ENCODE assay signal across 8 cellular contexts in genomic region chr1:154191990-154192450, GRCh38. TPM values are rescaled to one million over a fixed set of nuclear protein-coding genes. Genes with fewer than 3 reads are reported as not detected.
DNase-seq lines count a peak whose midpoint lies in the region; ATAC-seq and FAIRE-seq lines count a peak whose summit lies in the region.

TPM3 (minus strand) TSS chr1:154192100; CDS start chr1:154192018, 82 bp downstream.

- POLR2A ChIA-PET in activated CD4-positive, alpha-beta memory T cell treated with anti-CD3 and anti-CD28 coated beads for 36 hours (lab: Charles Lee) = no interaction called here

- no peak within 1 kb of the TSS for H2AFZ ChIP-seq in Karpas-422 (ENCODE audit: low read length)

- no peaks in the 10 kb centered on the region for H4K20me1 ChIP-seq in Karpas-422 (ENCODE audit: insufficient read depth, low read depth, low read length)

- H3K9me3 ChIP-seq in Karpas-422 (ENCODE audit: low read length) = no peaks in the 10 kb centered on the region
- H3K9me3 ChIP-seq in right cardiac atrium (ENCODE audit: control insufficient read depth, low read length) = no peaks in the 10 kb centered on the region
- no peaks in the 10 kb centered on the region for H3K9me3 ChIP-seq in small intestine (ENCODE audit: control insufficient read depth, low read depth)

- no peaks in the 10 kb centered on the region for H3K36me3 ChIP-seq in Karpas-422 (ENCODE audit: insufficient read depth, low read length)
- H3K36me3 ChIP-seq in small intestine (ENCODE audit: control insufficient read depth in 2 of 2, insufficient read depth in 2 of 2, low read length in 2 of 2) = no peaks in the 10 kb centered on the region

- H3K4me2 ChIP-seq in Karpas-422 (ENCODE audit: low read depth, low read length, poor library complexity, severe bottlenecking) = no peak within 1 kb of the TSS

- no peak for FAIRE-seq in small intestine (lab: Jason Lieb, UNC)

- intact Hi-C loops in activated CD4-positive, alpha-beta memory T cell treated with anti-CD3 and anti-CD28 coated beads for 36 hours (cut with micrococcal nuclease) = no loop called here
- intact Hi-C loops in right cardiac atrium (cut with DNase I) = loop anchor here in 1 of 4 donors (10.0 kb wide), 1 partner anchor 73 kb away; no protein-coding TSS in a partner anchor

- H3K4me3 ChIP-seq in Karpas-422 (ENCODE audit: low read length) (no peak within 1 kb of the TSS), right cardiac atrium (ENCODE audit: low read length) (peak within 1 kb of the TSS; percentile 12), small intestine (ENCODE audit: low read depth in 1 of 2, low read length in 2 of 2) (no peak within 1 kb of the TSS)

- no peak within 1 kb of the TSS for H3K4me3 Mint-ChIP-seq in activated CD4-positive, alpha-beta memory T cell treated with anti-CD3 and anti-CD28 coated beads for 36 hours

- ATAC-seq in right cardiac atrium (peak; percentile 55 to 83), HG03432 (IDR thresholded peaks at IDR 0.05; ENCODE audit: unreplicated experiment) (no peak), HG03045 (IDR thresholded peaks at IDR 0.05; ENCODE audit: unreplicated experiment) (no peak), HG03196 (IDR thresholded peaks at IDR 0.05; ENCODE audit: unreplicated experiment) (no peak)

- H3K79me2 ChIP-seq in Karpas-422 (ENCODE audit: low read length) = no peaks in the 10 kb centered on the region

- WGBS in right cardiac atrium = 8% methylated on average over 1 of the region's 1 CpG
- 15 to 27% (median 27%) methylated on average over 1 of the region's 1 CpG for WGBS in small intestine, 3 donors

- H3K4me1 ChIP-seq in Karpas-422 (ENCODE audit: low read length) (peaks cover 26% of the 10 kb centered on the region), right cardiac atrium (ENCODE audit: control insufficient read depth, insufficient read depth, low read length) (peaks cover 6% of the 10 kb centered on the region), small intestine (ENCODE audit: control insufficient read depth in 2 of 2, insufficient read depth in 1 of 2, low read depth in 1 of 2, low read length in 1 of 2) (no peaks in the 10 kb centered on the region)

- no peaks in the 10 kb centered on the region for H3K36me3 Mint-ChIP-seq in activated CD4-positive, alpha-beta memory T cell treated with anti-CD3 and anti-CD28 coated beads for 36 hours

- no peak for DNase-seq in Karpas-422
- no peak for DNase-seq in activated CD4-positive, alpha-beta memory T cell treated with anti-CD3 and anti-CD28 coated beads for 36 hours
- no peak for DNase-seq in right cardiac atrium
- DNase-seq in small intestine = no peak
- no peak for DNase-seq in HCEC 1CT

- H3K9ac ChIP-seq in Karpas-422 (ENCODE audit: low read length) = no peak within 1 kb of the TSS

- H3K27me3 ChIP-seq in Karpas-422 (ENCODE audit: low read length) (no peaks in the 10 kb centered on the region), right cardiac atrium (ENCODE audit: control insufficient read depth, insufficient read depth) (no peaks in the 10 kb centered on the region), small intestine (ENCODE audit: control insufficient read depth in 2 of 2, insufficient read depth in 2 of 2, low read length in 2 of 2) (peaks cover 0 to 2% of the 10 kb centered on the region in 2 donors)

- H3K4me1 Mint-ChIP-seq in activated CD4-positive, alpha-beta memory T cell treated with anti-CD3 and anti-CD28 coated beads for 36 hours (ENCODE audit: low read depth) = no peaks in the 10 kb centered on the region

- H3K9me3 Mint-ChIP-seq in activated CD4-positive, alpha-beta memory T cell treated with anti-CD3 and anti-CD28 coated beads for 36 hours = no peaks in the 10 kb centered on the region

- H3K27ac ChIP-seq in Karpas-422 (ENCODE audit: low read length) (no peak within 1 kb of the TSS), right cardiac atrium (ENCODE audit: low read length) (peak within 1 kb of the TSS; percentile 46), small intestine (ENCODE audit: low read depth in 1 of 2, low read length in 1 of 2) (no peak within 1 kb of the TSS)

- CTCF ChIA-PET in activated CD4-positive, alpha-beta memory T cell treated with anti-CD3 and anti-CD28 coated beads for 36 hours (lab: Charles Lee) = interaction anchor here (0.6 to 1.1 kb wide), 2 partner anchors 143 to 154 kb away, joined by 3 read pairs; no protein-coding TSS in a partner anchor

- H3K9me2 ChIP-seq in Karpas-422 (replicated peaks; ENCODE audit: insufficient read depth, low read length) = no peaks in the 10 kb centered on the region

- peaks cover 11% of the 10 kb centered on the region for H3K27me3 Mint-ChIP-seq in activated CD4-positive, alpha-beta memory T cell treated with anti-CD3 and anti-CD28 coated beads for 36 hours

- H3K27ac Mint-ChIP-seq in activated CD4-positive, alpha-beta memory T cell treated with anti-CD3 and anti-CD28 coated beads for 36 hours = no peak within 1 kb of the TSS

RNA-seq across cellular contexts. Expression of gene TPM3, which starts in this region (rescaled TPM):
- total RNA-seq in Karpas-422 (2014; rRNA removed; shearing (Covaris generic); ENCODE audit: low replicate concordance) = 257 and 258 TPM in 2 replicates
- total RNA-seq in activated CD4-positive, alpha-beta memory T cell treated with anti-CD3 and anti-CD28 coated beads for 36 hours = 100 to 1,000 TPM; 726 to 736 TPM
- 100 to 1,000 TPM; 202 to 594 (median 262) TPM for total RNA-seq in right cardiac atrium
- polyA plus RNA-seq in right cardiac atrium = 391 TPM
- 100 to 1,000 TPM; 244 to 335 (median 248) TPM for polyA plus RNA-seq in small intestine

Comparison
In these comparisons a context has a peak if more than half of its experiments do, and no peak if none do; other contexts are left out.
1. ATAC-seq: peak in right cardiac atrium (2 of 2); none in HG03432 (single experiment), HG03045 (single experiment) and HG03196 (single experiment).